ENCODE assay signal across 1 cellular context in genomic region chr10:72364239-72364777, GRCh38.
A peak's percentile ranks its signal among the peaks of the same experiment; 100 is the strongest.
TF ChIP-seq lines count a peak whose summit lies in the region.

No MANE protein-coding gene starts in this region.

TF ChIP-seq in K562, 482 proteins besides CTCF, POLR2A, EP300 and RAD21 (continued from another document and continues in another):
- no peak for TF ChIP-seq CBX8 (IDR thresholded peaks at IDR 0.05; ENCODE audit: borderline replicate concordance, extremely low read depth, low read depth, low read length, poor library complexity, severe bottlenecking)
- TF ChIP-seq, protein P1, sequence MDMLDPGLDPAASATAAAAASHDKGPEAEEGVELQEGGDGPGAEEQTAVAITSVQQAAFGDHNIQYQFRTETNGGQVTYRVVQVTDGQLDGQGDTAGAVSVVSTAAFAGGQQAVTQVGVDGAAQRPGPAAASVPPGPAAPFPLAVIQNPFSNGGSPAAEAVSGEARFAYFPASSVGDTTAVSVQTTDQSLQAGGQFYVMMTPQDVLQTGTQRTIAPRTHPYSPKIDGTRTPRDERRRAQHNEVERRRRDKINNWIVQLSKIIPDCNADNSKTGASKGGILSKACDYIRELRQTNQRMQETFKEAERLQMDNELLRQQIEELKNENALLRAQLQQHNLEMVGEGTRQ (CRISPR knock-in tag; IDR thresholded peaks at IDR 0.05) = no peak
- no peak for TF ChIP-seq ZNF79 (CRISPR knock-in tag; IDR thresholded peaks at IDR 0.05; ENCODE audit: low read depth)
- no peak for TF ChIP-seq HDAC2 (IDR thresholded peaks at IDR 0.05)
- no peak for TF ChIP-seq ZNF174 (CRISPR knock-in tag; IDR thresholded peaks at IDR 0.05)
- no peak for TF ChIP-seq ZNF318 (IDR thresholded peaks at IDR 0.05; ENCODE audit: borderline replicate concordance in 1 of 2, low read depth in 1 of 2)
- peak; percentile 63 for TF ChIP-seq HDGF (IDR thresholded peaks at IDR 0.05)
- no peak for TF ChIP-seq IRF2 (CRISPR knock-in tag; IDR thresholded peaks at IDR 0.05)
- no peak for TF ChIP-seq HNRNPL (IDR thresholded peaks at IDR 0.05; ENCODE audit: low read depth, low read length)
- TF ChIP-seq BRCA1 (IDR thresholded peaks at IDR 0.05) = no peak
- no peak for TF ChIP-seq BRCA1 (CRISPR knock-in tag; IDR thresholded peaks at IDR 0.05)
- no peak for TF ChIP-seq RBM25 (IDR thresholded peaks at IDR 0.05; ENCODE audit: low read depth, low read length, severe bottlenecking)
- TF ChIP-seq KAT8 (IDR thresholded peaks at IDR 0.05; ENCODE audit: low read depth) = no peak
- no peak for TF ChIP-seq SREBF1 (IDR thresholded peaks at IDR 0.05; ENCODE audit: borderline replicate concordance, low read depth, low read length)
- 0 out of 2 replicates have a peak, but pooled peaks have one; percentile 30 for TF ChIP-seq L3MBTL2 (IDR thresholded peaks at IDR 0.05)
- TF ChIP-seq, protein P2, sequence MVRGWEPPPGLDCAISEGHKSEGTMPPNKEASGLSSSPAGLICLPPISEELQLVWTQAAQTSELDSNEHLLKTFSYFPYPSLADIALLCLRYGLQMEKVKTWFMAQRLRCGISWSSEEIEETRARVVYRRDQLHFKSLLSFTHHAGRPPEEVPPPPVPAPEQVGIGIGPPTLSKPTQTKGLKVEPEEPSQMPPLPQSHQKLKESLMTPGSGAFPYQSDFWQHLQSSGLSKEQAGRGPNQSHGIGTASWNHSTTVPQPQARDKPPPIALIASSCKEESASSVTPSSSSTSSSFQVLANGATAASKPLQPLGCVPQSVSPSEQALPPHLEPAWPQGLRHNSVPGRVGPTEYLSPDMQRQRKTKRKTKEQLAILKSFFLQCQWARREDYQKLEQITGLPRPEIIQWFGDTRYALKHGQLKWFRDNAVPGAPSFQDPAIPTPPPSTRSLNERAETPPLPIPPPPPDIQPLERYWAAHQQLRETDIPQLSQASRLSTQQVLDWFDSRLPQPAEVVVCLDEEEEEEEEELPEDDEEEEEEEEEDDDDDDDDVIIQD (CRISPR knock-in tag; IDR thresholded peaks at IDR 0.05) = no peak
- no peak for TF ChIP-seq NELFE (IDR thresholded peaks at IDR 0.05; ENCODE audit: insufficient read depth, insufficient read length)
- TF ChIP-seq ZNF518B (CRISPR knock-in tag; IDR thresholded peaks at IDR 0.05) = no peak
- TF ChIP-seq CREB1 (IDR thresholded peaks at IDR 0.05) = no peak
- peak; percentile 9; the same call in 1 of the 2 replicates for TF ChIP-seq CREB1 (CRISPR knock-in tag; IDR thresholded peaks at IDR 0.05)
- peak; percentile 35; the same call in 1 of the 2 replicates for TF ChIP-seq ARID1B (IDR thresholded peaks at IDR 0.05)
- TF ChIP-seq ZNF444 (CRISPR knock-in tag; IDR thresholded peaks at IDR 0.05) = no peak
- TF ChIP-seq EGR1 (conservative IDR thresholded peaks at IDR 0.05) = no peak
- TF ChIP-seq SUPT5H (IDR thresholded peaks at IDR 0.05) = no peak
- no peak for TF ChIP-seq TEAD2 (tag; IDR thresholded peaks at IDR 0.05)
- no peak for TF ChIP-seq BCL6 (CRISPR knock-in tag; IDR thresholded peaks at IDR 0.05)
- no peak for TF ChIP-seq SIX5 (IDR thresholded peaks at IDR 0.05; ENCODE audit: borderline replicate concordance in 1 of 2, insufficient read depth in 1 of 2, low read depth in 1 of 2, low read length in 2 of 2)
- TF ChIP-seq, protein P3, sequence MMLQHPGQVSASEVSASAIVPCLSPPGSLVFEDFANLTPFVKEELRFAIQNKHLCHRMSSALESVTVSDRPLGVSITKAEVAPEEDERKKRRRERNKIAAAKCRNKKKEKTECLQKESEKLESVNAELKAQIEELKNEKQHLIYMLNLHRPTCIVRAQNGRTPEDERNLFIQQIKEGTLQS (IDR thresholded peaks at IDR 0.05) = no peak
- TF ChIP-seq, protein P3 (CRISPR knock-in tag; conservative IDR thresholded peaks at IDR 0.05) = no peak
- peak; percentile 50 for TF ChIP-seq CREM (IDR thresholded peaks at IDR 0.05; ENCODE audit: low read depth)
- no peak for TF ChIP-seq KLF6 (CRISPR knock-in tag; IDR thresholded peaks at IDR 0.05; ENCODE audit: borderline replicate concordance)
- no peak for TF ChIP-seq FOXK1 (CRISPR knock-in tag; IDR thresholded peaks at IDR 0.05; ENCODE audit: borderline replicate concordance)
- TF ChIP-seq E2F5 (CRISPR knock-in tag; IDR thresholded peaks at IDR 0.05) = peak; percentile 62; the same call in 1 of the 2 replicates
- TF ChIP-seq BCLAF1 (IDR thresholded peaks at IDR 0.05; ENCODE audit: borderline replicate concordance in 1 of 2, control insufficient read depth in 1 of 2, low read depth in 2 of 2, low read length in 1 of 2) = no peak
- no peak for TF ChIP-seq MIER1 (IDR thresholded peaks at IDR 0.05; ENCODE audit: low read depth)
- no peak for TF ChIP-seq DDX20 (tag; IDR thresholded peaks at IDR 0.05; ENCODE audit: low read depth)
- TF ChIP-seq, protein P4, sequence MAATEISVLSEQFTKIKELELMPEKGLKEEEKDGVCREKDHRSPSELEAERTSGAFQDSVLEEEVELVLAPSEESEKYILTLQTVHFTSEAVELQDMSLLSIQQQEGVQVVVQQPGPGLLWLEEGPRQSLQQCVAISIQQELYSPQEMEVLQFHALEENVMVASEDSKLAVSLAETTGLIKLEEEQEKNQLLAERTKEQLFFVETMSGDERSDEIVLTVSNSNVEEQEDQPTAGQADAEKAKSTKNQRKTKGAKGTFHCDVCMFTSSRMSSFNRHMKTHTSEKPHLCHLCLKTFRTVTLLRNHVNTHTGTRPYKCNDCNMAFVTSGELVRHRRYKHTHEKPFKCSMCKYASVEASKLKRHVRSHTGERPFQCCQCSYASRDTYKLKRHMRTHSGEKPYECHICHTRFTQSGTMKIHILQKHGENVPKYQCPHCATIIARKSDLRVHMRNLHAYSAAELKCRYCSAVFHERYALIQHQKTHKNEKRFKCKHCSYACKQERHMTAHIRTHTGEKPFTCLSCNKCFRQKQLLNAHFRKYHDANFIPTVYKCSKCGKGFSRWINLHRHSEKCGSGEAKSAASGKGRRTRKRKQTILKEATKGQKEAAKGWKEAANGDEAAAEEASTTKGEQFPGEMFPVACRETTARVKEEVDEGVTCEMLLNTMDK (IDR thresholded peaks at IDR 0.05; ENCODE audit: borderline replicate concordance, insufficient read depth, low read depth, low read length, poor library complexity, severe bottlenecking) = no peak
- TF ChIP-seq SETDB1 (IDR thresholded peaks at IDR 0.05; ENCODE audit: low read length) = no peak
- TF ChIP-seq RBM34 (IDR thresholded peaks at IDR 0.05; ENCODE audit: borderline replicate concordance, insufficient read depth, low read length) = no peak
- no peak for TF ChIP-seq NR2C2 (CRISPR knock-in tag; IDR thresholded peaks at IDR 0.05)
- no peak for TF ChIP-seq NR2C2 (tag; IDR thresholded peaks at IDR 0.05)
